Comparison of ENCODE assay signal across 9 cellular contexts in the genomic region with DNA sequence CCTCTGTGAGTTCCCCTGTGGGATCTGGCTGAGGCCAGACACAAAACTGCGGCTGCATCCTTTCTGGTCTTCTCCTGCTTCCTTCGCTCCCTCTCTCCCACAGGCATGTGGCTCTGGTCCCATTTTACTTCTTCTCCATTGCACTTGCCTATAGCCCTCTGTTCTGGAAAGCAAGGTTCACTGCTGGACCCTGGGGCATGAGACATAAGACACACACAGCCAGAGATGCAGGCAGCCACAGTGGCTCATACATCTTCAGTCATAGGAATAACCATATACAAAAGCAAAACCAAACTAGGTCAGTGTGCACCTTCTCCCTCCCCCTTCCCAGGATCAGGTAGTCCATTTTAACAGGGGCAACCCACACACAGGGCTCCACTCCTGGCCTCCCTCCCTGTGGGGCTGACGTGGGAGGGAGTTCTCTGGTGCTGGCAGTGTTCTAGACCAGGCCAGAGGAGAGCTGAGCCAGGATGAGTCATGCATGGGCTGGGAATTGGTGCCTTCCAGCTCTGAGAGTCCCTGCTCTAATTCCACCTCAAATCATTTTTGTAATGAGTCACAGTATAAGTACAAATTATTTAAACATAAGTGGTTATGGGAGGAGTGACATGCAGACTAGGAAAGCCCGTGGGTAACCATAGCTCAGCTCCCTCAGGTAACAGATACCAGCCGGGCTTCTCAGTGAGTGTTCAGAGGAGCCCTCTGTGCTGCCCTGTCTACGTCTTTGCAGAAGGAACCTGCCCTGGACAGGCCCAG. TPM values are rescaled to one million over a fixed set of nuclear protein-coding genes. Genes with fewer than 3 reads are reported as not detected.
A peak's percentile ranks its signal among the peaks of the same experiment; 100 is the strongest.
DNase-seq lines count a peak whose midpoint lies in the region; ATAC-seq and TF ChIP-seq lines count a peak whose summit lies in the region.
"Had no signal": no experiment of that assay in that cellular context is flagged by ENCODE, and none has a peak within 500 bp of the region (broad histone marks: within the 10 kb centered on the region; RNA-seq: fewer than 3 reads in every experiment).

No MANE protein-coding gene starts in this region.

- no peaks in the 10 kb centered on the region for H3K27me3 ChIP-seq in aorta (ENCODE audit: control insufficient read depth in 1 of 2, insufficient read depth in 2 of 2, low read length in 1 of 2)

- H3K9me3 Mint-ChIP-seq in natural killer cell treated with Interleukin-12 subunit alpha and Interleukin-12 subunit beta and Interleukin-15 and Interleukin-18, amount 100 ng/mL, for 72 hours, result no peaks in the 10 kb centered on the region
- no peaks in the 10 kb centered on the region for H3K9me3 Mint-ChIP-seq in glutamatergic neuron (ENCODE audit: unreplicated experiment)

- H3K36me3 ChIP-seq in aorta (ENCODE audit: control insufficient read depth in 1 of 2, insufficient read depth in 2 of 2, low read length in 1 of 2), result no peaks in the 10 kb centered on the region

- peaks cover 13 to 18% of the 10 kb centered on the region in 2 donors for H3K27me3 Mint-ChIP-seq in natural killer cell treated with Interleukin-12 subunit alpha and Interleukin-12 subunit beta and Interleukin-15 and Interleukin-18, amount 100 ng/mL, for 72 hours
- peaks cover 3% of the 10 kb centered on the region for H3K27me3 Mint-ChIP-seq in glutamatergic neuron (ENCODE audit: unreplicated experiment)

- H3K4me3 Mint-ChIP-seq in natural killer cell treated with Interleukin-12 subunit alpha and Interleukin-12 subunit beta and Interleukin-15 and Interleukin-18, amount 100 ng/mL, for 72 hours, result no peak overlapping the region
- H3K4me3 Mint-ChIP-seq in glutamatergic neuron (ENCODE audit: unreplicated experiment), result no peak overlapping the region

- peak; percentile 94 for ATAC-seq in aorta (ENCODE audit: low FRiP score)
- no peak for ATAC-seq in natural killer cell treated with Interleukin-12 subunit alpha and Interleukin-12 subunit beta and Interleukin-15 and Interleukin-18, amount 100 ng/mL, for 72 hours

- TF ChIP-seq CTCF in cardiac fibroblast (IDR thresholded peaks at IDR 0.05; ENCODE audit: low read depth, low read length) (no peak), glutamatergic neuron (IDR thresholded peaks at IDR 0.05; ENCODE audit: partially characterized antibody, unreplicated experiment) (no peak)

- H3K4me3 ChIP-seq in cardiac fibroblast (replicated peaks in 1 of 2; ENCODE audit: low read depth in 2 of 2, low read length in 2 of 2), result no peak overlapping the region
- H3K4me3 ChIP-seq in aorta (ENCODE audit: low read length in 2 of 2), result no peak overlapping the region

- H3K36me3 Mint-ChIP-seq in natural killer cell treated with Interleukin-12 subunit alpha and Interleukin-12 subunit beta and Interleukin-15 and Interleukin-18, amount 100 ng/mL, for 72 hours, result no peaks in the 10 kb centered on the region
- no peaks in the 10 kb centered on the region for H3K36me3 Mint-ChIP-seq in glutamatergic neuron (ENCODE audit: unreplicated experiment)

- H3K27ac ChIP-seq in aorta (ENCODE audit: low read depth in 1 of 2, low read length in 2 of 2), result peak overlapping the region in 1 of 2 donors; percentile 78

- WGBS in aorta, 2 donors, result 24 to 30% methylated on average over 6 of the region's 6 CpGs

- H3K9me3 ChIP-seq in aorta (ENCODE audit: control insufficient read depth, low read length), result no peaks in the 10 kb centered on the region

- H3K4me1 ChIP-seq in aorta (ENCODE audit: control insufficient read depth in 1 of 2, insufficient read depth in 2 of 2, low read length in 2 of 2), result no peaks in the 10 kb centered on the region

- H3K4me1 Mint-ChIP-seq in natural killer cell treated with Interleukin-12 subunit alpha and Interleukin-12 subunit beta and Interleukin-15 and Interleukin-18, amount 100 ng/mL, for 72 hours (ENCODE audit: low read depth in 2 of 2), result peaks cover 7 to 16% of the 10 kb centered on the region in 2 donors
- peaks cover 10% of the 10 kb centered on the region for H3K4me1 Mint-ChIP-seq in glutamatergic neuron (ENCODE audit: low read depth, unreplicated experiment)

- peak; percentile 33 for DNase-seq in stimulated activated naive CD4-positive, alpha-beta T cell treated with Interleukin-2 at 50 U/mL for 16 hours (lab: John Stamatoyannopoulos, UW)
- DNase-seq in stimulated activated naive CD4-positive, alpha-beta T cell (lab: John Stamatoyannopoulos, UW), result no peak
- DNase-seq in cardiac fibroblast (ENCODE audit: low read depth in 2 of 2) (peak; percentile 87 to 90), lung microvascular endothelial cell (ENCODE audit: low read depth in 2 of 2) (peak; percentile 2 to 68), aorta (peak; percentile 89 to 92), glutamatergic neuron (no peak)
- no peak for DNase-seq in natural killer cell treated with Interleukin-12 subunit alpha and Interleukin-12 subunit beta and Interleukin-15 and Interleukin-18, amount 100 ng/mL, for 72 hours (ENCODE audit: low spot score)
- no peak for DNase-seq in activated CD4-positive, alpha-beta T cell treated with anti-CD3 and anti-CD28 coated beads for 1 hour

- intact Hi-C loops in aorta (cut with DNase I), result no loop called here

- H3K27ac Mint-ChIP-seq in natural killer cell treated with Interleukin-12 subunit alpha and Interleukin-12 subunit beta and Interleukin-15 and Interleukin-18, amount 100 ng/mL, for 72 hours, result no peak overlapping the region
- H3K27ac Mint-ChIP-seq in glutamatergic neuron (ENCODE audit: unreplicated experiment), result no peak overlapping the region

RNA-seq across cellular contexts. Expression of a gene that starts 58.0 kb away (rescaled TPM):
- total RNA-seq in lung microvascular endothelial cell (under 0.01 TPM in 1 of 2 replicates, not detected in the other), aorta (under 1 TPM; 0.10 to 0.18 TPM), glutamatergic neuron (ENCODE audit: unreplicated experiment) (0.74 TPM)
- not detected for polyA plus RNA-seq in aorta
- not detected for total RNA-seq in natural killer cell treated with Interleukin-12 subunit alpha and Interleukin-12 subunit beta and Interleukin-15 and Interleukin-18, amount 100 ng/mL, for 72 hours
- total RNA-seq: HT-29 had no signal

Comparison
In these comparisons a context has a peak if more than half of its experiments do, and no peak if none do; other contexts are left out.
1. DNase-seq: peak in stimulated activated naive CD4-positive, alpha-beta T cell treated with Interleukin-2 at 50 U/mL for 16 hours (single experiment), cardiac fibroblast (2 of 2), lung microvascular endothelial cell (2 of 2) and aorta (2 of 2); none in stimulated activated naive CD4-positive, alpha-beta T cell (0 of 6), natural killer cell treated with Interleukin-12 subunit alpha and Interleukin-12 subunit beta and Interleukin-15 and Interleukin-18, amount 100 ng/mL, for 72 hours (single experiment), glutamatergic neuron (single experiment) and activated CD4-positive, alpha-beta T cell treated with anti-CD3 and anti-CD28 coated beads for 1 hour (single experiment).